In the genomic region with DNA sequence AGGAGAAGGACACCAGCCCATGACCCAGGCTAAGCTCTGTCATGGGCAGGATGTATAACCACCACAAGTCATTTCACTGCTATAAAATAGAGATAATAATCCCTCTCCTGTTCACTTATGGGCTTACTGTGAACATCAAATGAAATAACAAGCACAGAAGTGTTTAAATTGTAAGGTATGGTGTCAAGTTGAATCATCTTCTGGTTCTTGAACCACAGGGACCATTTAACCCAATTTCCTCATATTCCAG, we compare ENCODE assay signal across 14 cellular contexts.
DNase-seq lines count a peak whose midpoint lies in the region; ATAC-seq and TF ChIP-seq lines count a peak whose summit lies in the region.
"Had no signal": no experiment of that assay in that cellular context is flagged by ENCODE, and none has a peak within 500 bp of the region (broad histone marks: within the 10 kb centered on the region; RNA-seq: fewer than 3 reads in every experiment).

No MANE protein-coding gene starts in this region.

- H3K4me2 ChIP-seq in OCI-LY3 (ENCODE audit: low read length), result no peak overlapping the region

- H3K4me3 Mint-ChIP-seq in activated T-cell treated with anti-CD3 and anti-CD28 coated beads, Interleukin-2, amount 50 U/mL, for 24 hours, result no peak overlapping the region
- no peak overlapping the region for H3K4me3 Mint-ChIP-seq in central memory CD8-positive, alpha-beta T cell
- peak overlapping the region; percentile 47 for H3K4me3 Mint-ChIP-seq in stimulated activated effector memory CD8-positive, alpha-beta T cell treated with anti-CD3 and anti-CD28 coated beads, Interleukin-12 subunit alpha, Interleukin-12 subunit beta, amount 100 ng/mL, for 72 hours

- H3K27ac ChIP-seq in OCI-LY3 (ENCODE audit: low read length) (peak overlapping the region; percentile 6; the same call in 1 of the 2 replicates), coronary artery (no peak overlapping the region)
- H3K27ac ChIP-seq: vagina had no signal

- peaks cover 33% of the 10 kb centered on the region for H3K4me1 Mint-ChIP-seq in activated T-cell treated with anti-CD3 and anti-CD28 coated beads, Interleukin-2, amount 50 U/mL, for 24 hours (ENCODE audit: low read depth)
- peaks cover 27% of the 10 kb centered on the region for H3K4me1 Mint-ChIP-seq in central memory CD8-positive, alpha-beta T cell
- peaks cover 37% of the 10 kb centered on the region for H3K4me1 Mint-ChIP-seq in stimulated activated effector memory CD8-positive, alpha-beta T cell treated with anti-CD3 and anti-CD28 coated beads, Interleukin-12 subunit alpha, Interleukin-12 subunit beta, amount 100 ng/mL, for 72 hours

- no peaks in the 10 kb centered on the region for H3K36me3 ChIP-seq in OCI-LY3 (replicated peaks; ENCODE audit: low read depth, low read length)
- H3K36me3 ChIP-seq: prostate gland, vagina had no signal

- no peaks in the 10 kb centered on the region for H3K27me3 ChIP-seq in OCI-LY3 (ENCODE audit: low read depth, low read length)
- H3K27me3 ChIP-seq: vagina had no signal

- no peak for TF ChIP-seq CTCF in OCI-LY3 (IDR thresholded peaks at IDR 0.05; ENCODE audit: low read depth, low read length)
- TF ChIP-seq CTCF in coronary artery (IDR thresholded peaks at IDR 0.05), result no peak

- DNase-seq in activated T-cell treated with anti-CD3 and anti-CD28 coated beads, Interleukin-2, amount 50 U/mL, for 24 hours, result no peak
- DNase-seq in activated T-cell treated with anti-CD3 and anti-CD28 coated beads for 4 hours (no peak), coronary artery (ENCODE audit: low spot score) (no peak)
- DNase-seq in central memory CD8-positive, alpha-beta T cell (ENCODE audit: low spot score in 2 of 2), result no peak
- DNase-seq in stimulated activated effector memory CD8-positive, alpha-beta T cell treated with anti-CD3 and anti-CD28 coated beads, Interleukin-12 subunit alpha, Interleukin-12 subunit beta, amount 100 ng/mL, for 72 hours (ENCODE audit: low spot score in 2 of 2), result no peak
- no peak for DNase-seq in central memory CD4-positive, alpha-beta T cell
- DNase-seq: activated effector memory CD4-positive, alpha-beta T cell treated with Interleukin-2 at 50 U/mL for 16 hours; COR-L47; hypothalamus; NCI-H1417 treated with DMSO at 0.1 percent for 48 hours had no signal

- H3K4me1 ChIP-seq in OCI-LY3 (ENCODE audit: low read length), result peaks cover 40% of the 10 kb centered on the region
- H3K4me1 ChIP-seq: prostate gland had no signal

- no peaks in the 10 kb centered on the region for H4K20me1 ChIP-seq in OCI-LY3 (ENCODE audit: insufficient read depth, low read length)

- ATAC-seq in central memory CD8-positive, alpha-beta T cell (replicated peaks; ENCODE audit: extremely low read depth, poor library complexity, severe bottlenecking), result peak; percentile 48
- ATAC-seq in stimulated activated effector memory CD8-positive, alpha-beta T cell treated with anti-CD3 and anti-CD28 coated beads, Interleukin-12 subunit alpha, Interleukin-12 subunit beta, amount 100 ng/mL, for 72 hours, result peak; percentile 80
- no peak for ATAC-seq in HG03520 (IDR thresholded peaks at IDR 0.05; ENCODE audit: unreplicated experiment)

- no peaks in the 10 kb centered on the region for H3K79me2 ChIP-seq in OCI-LY3 (ENCODE audit: low read length)

- H3K27ac Mint-ChIP-seq in activated T-cell treated with anti-CD3 and anti-CD28 coated beads, Interleukin-2, amount 50 U/mL, for 24 hours, result peak overlapping the region; percentile 72
- no peak overlapping the region for H3K27ac Mint-ChIP-seq in central memory CD8-positive, alpha-beta T cell (ENCODE audit: low read depth)
- peak overlapping the region; percentile 83 for H3K27ac Mint-ChIP-seq in stimulated activated effector memory CD8-positive, alpha-beta T cell treated with anti-CD3 and anti-CD28 coated beads, Interleukin-12 subunit alpha, Interleukin-12 subunit beta, amount 100 ng/mL, for 72 hours

- no peaks in the 10 kb centered on the region for H3K9me3 ChIP-seq in OCI-LY3 (ENCODE audit: insufficient read depth, low read length)
- H3K9me3 ChIP-seq: prostate gland, vagina had no signal

- H3K4me3 ChIP-seq in OCI-LY3 (ENCODE audit: low read length) (no peak overlapping the region), coronary artery (no peak overlapping the region)
- H3K4me3 ChIP-seq: prostate gland, vagina had no signal

- peaks cover 38% of the 10 kb centered on the region for H3K27me3 Mint-ChIP-seq in activated T-cell treated with anti-CD3 and anti-CD28 coated beads, Interleukin-2, amount 50 U/mL, for 24 hours
- peaks cover 9% of the 10 kb centered on the region for H3K27me3 Mint-ChIP-seq in central memory CD8-positive, alpha-beta T cell

- H3K36me3 Mint-ChIP-seq in activated T-cell treated with anti-CD3 and anti-CD28 coated beads, Interleukin-2, amount 50 U/mL, for 24 hours (ENCODE audit: low read depth), result no peaks in the 10 kb centered on the region
- peaks cover 2% of the 10 kb centered on the region for H3K36me3 Mint-ChIP-seq in central memory CD8-positive, alpha-beta T cell (ENCODE audit: insufficient read depth)
- no peaks in the 10 kb centered on the region for H3K36me3 Mint-ChIP-seq in stimulated activated effector memory CD8-positive, alpha-beta T cell treated with anti-CD3 and anti-CD28 coated beads, Interleukin-12 subunit alpha, Interleukin-12 subunit beta, amount 100 ng/mL, for 72 hours

- no peak overlapping the region for H3K9ac ChIP-seq in OCI-LY3 (ENCODE audit: low read length)

- H2AFZ ChIP-seq in OCI-LY3 (ENCODE audit: low read depth, low read length), result no peak overlapping the region

- H3K9me3 Mint-ChIP-seq in activated T-cell treated with anti-CD3 and anti-CD28 coated beads, Interleukin-2, amount 50 U/mL, for 24 hours, result no peaks in the 10 kb centered on the region
- H3K9me3 Mint-ChIP-seq in central memory CD8-positive, alpha-beta T cell, result no peaks in the 10 kb centered on the region
- no peaks in the 10 kb centered on the region for H3K9me3 Mint-ChIP-seq in stimulated activated effector memory CD8-positive, alpha-beta T cell treated with anti-CD3 and anti-CD28 coated beads, Interleukin-12 subunit alpha, Interleukin-12 subunit beta, amount 100 ng/mL, for 72 hours
